In the genomic region with DNA sequence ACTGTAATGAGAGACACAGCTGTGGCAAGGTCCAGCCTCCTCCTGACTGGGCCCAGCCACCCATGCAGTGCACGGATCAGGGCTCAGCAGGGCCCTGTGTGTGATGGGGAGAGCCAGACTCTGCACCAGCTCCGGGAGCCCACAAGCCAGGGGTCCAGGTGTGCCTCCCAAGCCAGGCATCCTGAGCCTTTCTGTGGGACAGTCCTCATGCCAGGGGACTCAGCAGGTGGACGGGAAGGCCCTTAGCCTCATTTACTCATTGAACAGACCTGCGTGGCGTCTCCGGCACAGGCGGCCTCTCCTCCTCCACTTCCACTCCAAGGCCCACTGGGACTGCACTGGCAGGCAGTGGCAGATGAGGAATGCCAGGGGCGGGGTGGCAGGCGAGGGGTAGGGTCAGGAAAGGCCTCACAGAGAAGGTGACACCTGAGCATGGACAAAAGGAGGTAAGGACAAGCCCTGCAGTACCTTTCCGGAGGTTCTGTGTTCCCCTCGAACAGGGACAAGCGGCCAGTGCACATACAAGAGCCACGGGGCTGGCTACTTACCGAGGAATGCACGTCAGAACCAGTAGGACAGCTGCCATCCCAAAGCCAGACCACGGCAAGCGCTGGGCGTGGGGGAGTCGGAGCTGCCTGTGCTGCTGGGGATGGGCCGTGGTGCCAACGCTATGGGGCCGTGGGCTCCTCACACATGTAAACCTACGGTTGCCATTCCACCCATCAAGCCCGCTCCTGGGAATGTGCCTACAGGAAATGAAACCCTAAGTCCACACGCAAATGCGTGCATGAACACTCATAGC, we compare ENCODE assay signal across 23 cellular contexts. TPM values are rescaled to one million over a fixed set of nuclear protein-coding genes. Genes with fewer than 3 reads are reported as not detected.
A peak's percentile ranks its signal among the peaks of the same experiment; 100 is the strongest.
DNase-seq lines count a peak whose midpoint lies in the region; ATAC-seq and TF ChIP-seq lines count a peak whose summit lies in the region.
"Had no signal": no experiment of that assay in that cellular context is flagged by ENCODE, and none has a peak within 500 bp of the region (broad histone marks: within the 10 kb centered on the region; RNA-seq: fewer than 3 reads in every experiment).

No MANE protein-coding gene starts in this region.

- intact Hi-C loops in breast epithelium (cut with DNase I; ENCODE audit: low total_unique reads) (no loop called here), mammary epithelial cell (cut with micrococcal nuclease) (no loop called here), stomach (cut with DNase I; ENCODE audit: low total_unique reads) (no loop called here)

- no peak overlapping the region for H3K27ac Mint-ChIP-seq in endothelial cell (ENCODE audit: unreplicated experiment)
- H3K27ac Mint-ChIP-seq: mesothelial cell of epicardium; stimulated activated effector memory CD8-positive, alpha-beta T cell treated with anti-CD3 and anti-CD28 coated beads, Interleukin-12 subunit alpha, Interleukin-12 subunit beta, amount 100 ng/mL, for 72 hours had no signal

- H4K20me1 ChIP-seq in mammary epithelial cell (ENCODE audit: insufficient read depth, low read length) = no peaks in the 10 kb centered on the region

- no peak overlapping the region for H3K27ac ChIP-seq in breast epithelium
- no peak overlapping the region for H3K27ac ChIP-seq in mammary epithelial cell (ENCODE audit: insufficient read depth, low read depth, low read length)
- no peak overlapping the region for H3K27ac ChIP-seq in RWPE2 (ENCODE audit: poor library complexity, severe bottlenecking)
- no peak overlapping the region for H3K27ac ChIP-seq in stomach
- no peak overlapping the region for H3K27ac ChIP-seq in coronary artery
- H3K27ac ChIP-seq: gastroesophageal sphincter, GM23248 had no signal

- CTCF ChIA-PET in mammary epithelial cell (lab: Charles Lee; ENCODE audit: low non-redundant PET) = no interaction called here

- dilution Hi-C loops in mammary epithelial cell (cut with HindIII; ENCODE audit: low sequenced_read_pairs) = no loop called here

- no peak overlapping the region for H2AFZ ChIP-seq in mammary epithelial cell (ENCODE audit: low read depth, low read length)
- H2AFZ ChIP-seq: GM23248 had no signal

- in situ Hi-C loops in mammary epithelial cell (cut with MboI; ENCODE audit: low sequenced_read_pairs in 2 of 2) = no loop called here

- H3K9me3 Mint-ChIP-seq in endothelial cell (ENCODE audit: unreplicated experiment) = no peaks in the 10 kb centered on the region
- H3K9me3 Mint-ChIP-seq: central memory CD8-positive, alpha-beta T cell had no signal

- H3K4me1 Mint-ChIP-seq in endothelial cell (ENCODE audit: unreplicated experiment) = no peaks in the 10 kb centered on the region
- H3K4me1 Mint-ChIP-seq: CD8-positive, alpha-beta memory T cell; central memory CD8-positive, alpha-beta T cell; mesothelial cell of epicardium; neural crest cell had no signal

- H3K4me2 ChIP-seq in mammary epithelial cell (ENCODE audit: insufficient read depth, low read depth, low read length) = no peak overlapping the region

- H3K4me1 ChIP-seq in breast epithelium (no peaks in the 10 kb centered on the region), mammary epithelial cell (ENCODE audit: insufficient read depth, low read length) (no peaks in the 10 kb centered on the region), RWPE2 (ENCODE audit: insufficient read depth, poor library complexity, severe bottlenecking) (no peaks in the 10 kb centered on the region), stomach (no peaks in the 10 kb centered on the region)
- H3K4me1 ChIP-seq: gastroesophageal sphincter had no signal

- ATAC-seq in RWPE2 (ENCODE audit: low read depth) = no peak
- ATAC-seq: gastroesophageal sphincter; stimulated activated effector memory CD8-positive, alpha-beta T cell treated with anti-CD3 and anti-CD28 coated beads, Interleukin-12 subunit alpha, Interleukin-12 subunit beta, amount 100 ng/mL, for 72 hours had no signal

- H3K4me3 ChIP-seq in breast epithelium = no peak overlapping the region
- H3K4me3 ChIP-seq in mammary epithelial cell (replicated peaks in 1 of 3; ENCODE audit: insufficient read depth in 1 of 3, low read depth in 2 of 3, low read length in 3 of 3) = no peak overlapping the region
- H3K4me3 ChIP-seq in RWPE2 (ENCODE audit: severe bottlenecking) = no peak overlapping the region
- no peak overlapping the region for H3K4me3 ChIP-seq in stomach
- H3K4me3 ChIP-seq in coronary artery = no peak overlapping the region
- H3K4me3 ChIP-seq: gastroesophageal sphincter, GM23248 had no signal

- TF ChIP-seq POLR2A in breast epithelium (IDR thresholded peaks at IDR 0.05) (no peak), stomach (IDR thresholded peaks at IDR 0.05) (no peak)

- BruUV-seq in mammary epithelial cell (replicated peaks; lab: Mats Ljungman, UMichigan) = no TSS peak

- TF ChIP-seq CTCF in breast epithelium (IDR thresholded peaks at IDR 0.05) (no peak), mammary epithelial cell (conservative IDR thresholded peaks at IDR 0.05 in 1 of 2, IDR thresholded peaks at IDR 0.05 in 1 of 2; ENCODE audit: extremely low read depth in 1 of 2, insufficient read depth in 1 of 2, low read depth in 1 of 2, low read length in 2 of 2) (no peak), RWPE2 (IDR thresholded peaks at IDR 0.05; ENCODE audit: poor library complexity, severe bottlenecking) (no peak), stomach (IDR thresholded peaks at IDR 0.05) (no peak), coronary artery (IDR thresholded peaks at IDR 0.05) (no peak), endothelial cell (IDR thresholded peaks at IDR 0.05; ENCODE audit: unreplicated experiment) (no peak)

- 83% methylated on average over 21 of the region's 26 CpGs for WGBS in mammary epithelial cell (ENCODE audit: low coverage, missing lambda C conversion rate)
- 84 to 90% (median 89%) methylated on average over 23 to 26 of the region's 26 CpGs for WGBS in stomach, 5 donors

- no peaks in the 10 kb centered on the region for H3K36me3 ChIP-seq in breast epithelium
- no peaks in the 10 kb centered on the region for H3K36me3 ChIP-seq in mammary epithelial cell (ENCODE audit: insufficient read depth, low read length)
- no peaks in the 10 kb centered on the region for H3K36me3 ChIP-seq in RWPE2 (ENCODE audit: low read depth)
- no peaks in the 10 kb centered on the region for H3K36me3 ChIP-seq in stomach
- H3K36me3 ChIP-seq: gastroesophageal sphincter had no signal

- H3K9ac ChIP-seq in mammary epithelial cell (ENCODE audit: insufficient read depth, low read length) = no peak overlapping the region
- H3K9ac ChIP-seq: GM23248 had no signal

- no peaks in the 10 kb centered on the region for H3K79me2 ChIP-seq in mammary epithelial cell (ENCODE audit: insufficient read depth, low read length)

- H3K9me3 ChIP-seq in breast epithelium (peaks cover 7 to 16% of the 10 kb centered on the region in 2 donors), mammary epithelial cell (replicated peaks; ENCODE audit: insufficient read depth, low read length) (peaks cover 11% of the 10 kb centered on the region), RWPE2 (ENCODE audit: severe bottlenecking) (no peaks in the 10 kb centered on the region), stomach (peaks cover 0 to 16% (median 11%) of the 10 kb centered on the region in 4 donors)

- H3K27me3 ChIP-seq in breast epithelium (peaks cover 0 to 48% of the 10 kb centered on the region in 2 donors), mammary epithelial cell (ENCODE audit: insufficient read depth, low read length) (peaks cover 6% of the 10 kb centered on the region), RWPE2 (ENCODE audit: insufficient read depth, poor library complexity, severe bottlenecking) (no peaks in the 10 kb centered on the region), stomach (peaks cover 0 to 10% (median 0%) of the 10 kb centered on the region in 3 donors)

- H3K27me3 Mint-ChIP-seq in endothelial cell (ENCODE audit: unreplicated experiment) = peaks cover 3% of the 10 kb centered on the region

- H3K4me3 Mint-ChIP-seq in endothelial cell (ENCODE audit: unreplicated experiment) = no peak overlapping the region
- H3K4me3 Mint-ChIP-seq: CD8-positive, alpha-beta memory T cell; central memory CD8-positive, alpha-beta T cell; mesothelial cell of epicardium; neural crest cell; stimulated activated effector memory CD8-positive, alpha-beta T cell treated with anti-CD3 and anti-CD28 coated beads, Interleukin-12 subunit alpha, Interleukin-12 subunit beta, amount 100 ng/mL, for 72 hours had no signal

- DNase-seq in breast epithelium (ENCODE audit: low spot score in 2 of 2) (peak; percentile 12 to 35), mammary epithelial cell (no peak), RWPE2 (ENCODE audit: low spot score) (peak; percentile 41), myocyte (ENCODE audit: low read depth) (peak; percentile 38), stomach (peak; percentile 11), iPS-NIHi11 (ENCODE audit: low spot score) (no peak), coronary artery (ENCODE audit: low spot score) (no peak), endothelial cell (ENCODE audit: low spot score) (no peak)
- DNase-seq: activated naive CD4-positive, alpha-beta T cell treated with Interleukin-2 at 50 U/mL for 16 hours; anterior cingulate cortex; DMS53; GF-D8; GM23248; KBM-7; NCI-H146; NCI-H2171 treated with DMSO at 0.1 percent for 48 hours; NCI-H69 had no signal

- no peak for TF ChIP-seq EP300 in stomach (IDR thresholded peaks at IDR 0.05)

- no peaks in the 10 kb centered on the region for H3K36me3 Mint-ChIP-seq in endothelial cell (ENCODE audit: low read depth, unreplicated experiment)
- H3K36me3 Mint-ChIP-seq: stimulated activated effector memory CD8-positive, alpha-beta T cell treated with anti-CD3 and anti-CD28 coated beads, Interleukin-12 subunit alpha, Interleukin-12 subunit beta, amount 100 ng/mL, for 72 hours had no signal

RNA-seq across cellular contexts. Expression of gene IGF2, which starts 52.7 kb away (rescaled TPM):
- total RNA-seq in breast epithelium (10 to 100 TPM; 13.6 to 65.7 (median 65.2) TPM), mammary epithelial cell (under 1 TPM in 1 of 2 donors, not detected in 1; under 0.01 TPM), myocyte (330 and 438 TPM in 2 replicates), stomach (100 to 1,000 TPM in 1 of 5 donors, 10 to 100 TPM in 3, 1 to 10 TPM in 1; 5.2 to 164 (median 29.2) TPM), endothelial cell (ENCODE audit: unreplicated experiment) (2.1 TPM)
- polyA plus RNA-seq in mammary epithelial cell (0.01 TPM), stomach (1 to 10 TPM; 3.8 to 9.6 (median 5.2) TPM)
- polyA minus RNA-seq in mammary epithelial cell = not detected
- 915 TPM for polyA plus RNA-seq in myocyte (2012)
- total RNA-seq: GM23248 had no signal
- polyA plus RNA-seq: CD8-positive, alpha-beta memory T cell had no signal

Comparison
In these comparisons a context has a peak if more than half of its experiments do, and no peak if none do; other contexts are left out.
1. DNase-seq: peak in breast epithelium (2 of 2), RWPE2 (single experiment), myocyte (single experiment) and stomach (single experiment); none in mammary epithelial cell (single experiment), iPS-NIHi11 (single experiment), coronary artery (single experiment) and endothelial cell (single experiment).